8 cellular contexts compared by ENCODE assay signal in genomic region chr6:32973144-32973854, GRCh38. TPM values are rescaled to one million over a fixed set of nuclear protein-coding genes. Genes with fewer than 3 reads are reported as not detected.
DNase-seq lines count a peak whose midpoint lies in the region; ATAC-seq and TF ChIP-seq lines count a peak whose summit lies in the region.

No MANE protein-coding gene starts in this region.

- H3K36me3 ChIP-seq in CD8-positive, alpha-beta T cell (ENCODE audit: insufficient read depth, low read length): peaks cover 41% of the 10 kb centered on the region
- H3K36me3 ChIP-seq in KOPT-K1 (ENCODE audit: insufficient read depth, low read length): peaks cover 66% of the 10 kb centered on the region
- H3K36me3 ChIP-seq in urinary bladder (ENCODE audit: insufficient read depth): peaks cover 18% of the 10 kb centered on the region

- H3K4me3 ChIP-seq in CD8-positive, alpha-beta T cell (ENCODE audit: low read depth, low read length): peak overlapping the region; percentile 71
- H3K4me3 ChIP-seq in urinary bladder (ENCODE audit: low read depth, low read length): peak overlapping the region; percentile 94

- no peak for TF ChIP-seq CTCF in CD8-positive, alpha-beta T cell (IDR thresholded peaks at IDR 0.05)
- TF ChIP-seq CTCF in endothelial cell (IDR thresholded peaks at IDR 0.05; ENCODE audit: unreplicated experiment) (no peak), neural crest cell (conservative IDR thresholded peaks at IDR 0.05) (no peak)

- H3K4me1 Mint-ChIP-seq in CD8-positive, alpha-beta T cell (ENCODE audit: low read depth): peaks cover 50% of the 10 kb centered on the region
- peaks cover 35% of the 10 kb centered on the region for H3K4me1 Mint-ChIP-seq in activated CD4-positive, alpha-beta T cell treated with anti-CD3 and anti-CD28 coated beads, Interleukin-2, amount 10 ng/mL, durations not matched to agents 24 days and 14 days
- H3K4me1 Mint-ChIP-seq in endothelial cell (ENCODE audit: unreplicated experiment) (peaks cover 54% of the 10 kb centered on the region), neural crest cell (peaks cover 50% of the 10 kb centered on the region)

- under 1% methylated on average over 22 of the region's 22 CpGs for WGBS in urinary bladder

- no peaks in the 10 kb centered on the region for H3K27me3 ChIP-seq in CD8-positive, alpha-beta T cell (ENCODE audit: insufficient read depth, low read length)

- peak in 5 of 7 experiments; percentile 18 to 70 (median 65) for DNase-seq in CD8-positive, alpha-beta T cell
- DNase-seq in activated CD4-positive, alpha-beta T cell treated with anti-CD3 and anti-CD28 coated beads, Interleukin-2, amount 10 ng/mL, durations not matched to agents 24 days and 14 days: peak; percentile 86
- DNase-seq in endothelial cell (ENCODE audit: low spot score) (peak; percentile 24), neural crest cell (ENCODE audit: low read depth, low spot score) (no peak), OCI-M2 (lab: John Stamatoyannopoulos, UW; ENCODE audit: unreplicated experiment) (no peak)

- H3K9me3 Mint-ChIP-seq in CD8-positive, alpha-beta T cell: no peaks in the 10 kb centered on the region
- H3K9me3 Mint-ChIP-seq in activated CD4-positive, alpha-beta T cell treated with anti-CD3 and anti-CD28 coated beads, Interleukin-2, amount 10 ng/mL, durations not matched to agents 24 days and 14 days: no peaks in the 10 kb centered on the region
- H3K9me3 Mint-ChIP-seq in endothelial cell (ENCODE audit: unreplicated experiment) (no peaks in the 10 kb centered on the region), neural crest cell (no peaks in the 10 kb centered on the region)

- peak overlapping the region; percentile 99 for H3K27ac Mint-ChIP-seq in CD8-positive, alpha-beta T cell
- H3K27ac Mint-ChIP-seq in activated CD4-positive, alpha-beta T cell treated with anti-CD3 and anti-CD28 coated beads, Interleukin-2, amount 10 ng/mL, durations not matched to agents 24 days and 14 days: peak overlapping the region; percentile 100
- H3K27ac Mint-ChIP-seq in endothelial cell (ENCODE audit: unreplicated experiment): peak overlapping the region; percentile 97
- H3K27ac Mint-ChIP-seq in neural crest cell (ENCODE audit: unreplicated experiment): peak overlapping the region; percentile 97

- peaks cover 78% of the 10 kb centered on the region for H3K36me3 Mint-ChIP-seq in CD8-positive, alpha-beta T cell
- peaks cover 87% of the 10 kb centered on the region for H3K36me3 Mint-ChIP-seq in activated CD4-positive, alpha-beta T cell treated with anti-CD3 and anti-CD28 coated beads, Interleukin-2, amount 10 ng/mL, durations not matched to agents 24 days and 14 days (ENCODE audit: low read depth)
- H3K36me3 Mint-ChIP-seq in endothelial cell (ENCODE audit: low read depth, unreplicated experiment) (peaks cover 67% of the 10 kb centered on the region), neural crest cell (ENCODE audit: low read depth) (peaks cover 63% of the 10 kb centered on the region)

- H3K4me1 ChIP-seq in CD8-positive, alpha-beta T cell (ENCODE audit: insufficient read depth, low read length): peaks cover 35% of the 10 kb centered on the region
- H3K4me1 ChIP-seq in urinary bladder (ENCODE audit: insufficient read depth): no peaks in the 10 kb centered on the region

- no peaks in the 10 kb centered on the region for H3K27me3 Mint-ChIP-seq in CD8-positive, alpha-beta T cell (ENCODE audit: low read depth)
- no peaks in the 10 kb centered on the region for H3K27me3 Mint-ChIP-seq in activated CD4-positive, alpha-beta T cell treated with anti-CD3 and anti-CD28 coated beads, Interleukin-2, amount 10 ng/mL, durations not matched to agents 24 days and 14 days
- H3K27me3 Mint-ChIP-seq in endothelial cell (ENCODE audit: unreplicated experiment) (peaks cover 16% of the 10 kb centered on the region), neural crest cell (ENCODE audit: low read depth) (peaks cover 49% of the 10 kb centered on the region)

- H3K4me3 Mint-ChIP-seq in CD8-positive, alpha-beta T cell: peak overlapping the region; percentile 93
- H3K4me3 Mint-ChIP-seq in activated CD4-positive, alpha-beta T cell treated with anti-CD3 and anti-CD28 coated beads, Interleukin-2, amount 10 ng/mL, durations not matched to agents 24 days and 14 days: peak overlapping the region; percentile 94
- H3K4me3 Mint-ChIP-seq in endothelial cell (ENCODE audit: unreplicated experiment): peak overlapping the region; percentile 100
- H3K4me3 Mint-ChIP-seq in neural crest cell: peak overlapping the region; percentile 98

- H3K27ac ChIP-seq in CD8-positive, alpha-beta T cell (ENCODE audit: low read depth, low read length): peak overlapping the region; percentile 69
- H3K27ac ChIP-seq in KOPT-K1 (ENCODE audit: low read depth, low read length, poor library complexity, severe bottlenecking) (peak overlapping the region; percentile 99), urinary bladder (ENCODE audit: low read depth) (peak overlapping the region; percentile 72)

- no peaks in the 10 kb centered on the region for H3K9me3 ChIP-seq in CD8-positive, alpha-beta T cell (ENCODE audit: low read length)
- H3K9me3 ChIP-seq in KOPT-K1 (ENCODE audit: insufficient read depth, low read length, poor library complexity, severe bottlenecking): no peaks in the 10 kb centered on the region

- CTCF ChIA-PET in CD8-positive, alpha-beta T cell (lab: Charles Lee): interaction anchor here (1.0 to 30.1 kb wide), 13 partner anchors 7 to 135 kb away, joined by 3 to 662 read pairs (median 8); partner anchors contain the start of genes HLA-DMA, PSMB9, TAP1 and TAP2

- POLR2A ChIA-PET in CD8-positive, alpha-beta T cell (lab: Charles Lee): interaction anchor here (1.0 to 11.7 kb wide), 23 partner anchors 10 to 1074 kb away, joined by 3 to 296 read pairs (median 10); partner anchors contain the start of genes B3GALT4, HLA-DMA, HLA-DMB and HLA-DPA1

- intact Hi-C loops in CD8-positive, alpha-beta T cell (cut with DNase I, micrococcal nuclease): loop anchor here (1.0 to 5.0 kb wide), 4 partner anchors 11 to 846 kb away; partner anchors contain the start of genes ATF6B (in 1 of the 2), CUTA (in 1 of the 2) and TAPBP (in 1 of the 2)
- intact Hi-C loops in activated CD4-positive, alpha-beta T cell treated with anti-CD3 and anti-CD28 coated beads, Interleukin-2, amount 10 ng/mL, durations not matched to agents 24 days and 14 days (cut with micrococcal nuclease): loop anchor here (2.0 to 5.0 kb wide), 3 partner anchors 339 to 776 kb away; partner anchors contain the start of genes CUTA and TAPBP

- no peak for ATAC-seq in CD8-positive, alpha-beta T cell
- no peak for ATAC-seq in GM18498 (IDR thresholded peaks at IDR 0.05; ENCODE audit: unreplicated experiment)

RNA-seq across cellular contexts. Expression of gene BRD2, which starts 4.9 kb away (rescaled TPM):
- 100 to 1,000 TPM; 333 to 340 TPM for total RNA-seq in CD8-positive, alpha-beta T cell
- total RNA-seq in activated CD4-positive, alpha-beta T cell treated with anti-CD3 and anti-CD28 coated beads, Interleukin-2, amount 10 ng/mL, durations not matched to agents 24 days and 14 days: 320 TPM in 2 replicates
- 186 TPM for total RNA-seq in endothelial cell (ENCODE audit: unreplicated experiment)
- total RNA-seq in neural crest cell: 312 and 329 TPM in 2 replicates
- 79.0 TPM for total RNA-seq in urinary bladder
- polyA plus RNA-seq in urinary bladder: 138 TPM

RNA-seq across cellular contexts. Expression of gene HLA-DMA, which starts 20.4 kb away (rescaled TPM):
- total RNA-seq in CD8-positive, alpha-beta T cell: 10 to 100 TPM; 25.9 to 32.3 TPM
- total RNA-seq in activated CD4-positive, alpha-beta T cell treated with anti-CD3 and anti-CD28 coated beads, Interleukin-2, amount 10 ng/mL, durations not matched to agents 24 days and 14 days: 8.1 and 8.7 TPM in 2 replicates
- total RNA-seq in endothelial cell (ENCODE audit: unreplicated experiment) (13.0 TPM), neural crest cell (0.89 and 1.7 TPM in 2 replicates), urinary bladder (8.9 TPM)
- polyA plus RNA-seq in urinary bladder: 30.4 TPM

RNA-seq across cellular contexts. Expression of gene HLA-DMB, which starts 32.5 kb away (rescaled TPM):
- 1 to 10 TPM; 8.9 to 9.9 TPM for total RNA-seq in CD8-positive, alpha-beta T cell
- 0.75 and 0.80 TPM in 2 replicates for total RNA-seq in activated CD4-positive, alpha-beta T cell treated with anti-CD3 and anti-CD28 coated beads, Interleukin-2, amount 10 ng/mL, durations not matched to agents 24 days and 14 days
- total RNA-seq in endothelial cell (ENCODE audit: unreplicated experiment) (1.3 TPM), neural crest cell (0.59 and 0.63 TPM in 2 replicates), urinary bladder (8.9 TPM)
- polyA plus RNA-seq in urinary bladder: 16.4 TPM

RNA-seq across cellular contexts. Expression of gene HLA-DOA, which starts 36.1 kb away (rescaled TPM):
- 10 to 100 TPM; 16.2 to 18.5 TPM for total RNA-seq in CD8-positive, alpha-beta T cell
- 0.21 and 0.38 TPM in 2 replicates for total RNA-seq in activated CD4-positive, alpha-beta T cell treated with anti-CD3 and anti-CD28 coated beads, Interleukin-2, amount 10 ng/mL, durations not matched to agents 24 days and 14 days
- total RNA-seq in endothelial cell (ENCODE audit: unreplicated experiment): 7.3 TPM
- 1.7 and 2.8 TPM in 2 replicates for total RNA-seq in neural crest cell
- total RNA-seq in urinary bladder: 2.7 TPM
- polyA plus RNA-seq in urinary bladder: 5.7 TPM

Comparison
In these comparisons a context has a peak if more than half of its experiments do, and no peak if none do; other contexts are left out.
1. DNase-seq: peak in CD8-positive, alpha-beta T cell (5 of 7), activated CD4-positive, alpha-beta T cell treated with anti-CD3 and anti-CD28 coated beads, Interleukin-2, amount 10 ng/mL, durations not matched to agents 24 days and 14 days (single experiment) and endothelial cell (single experiment); none in neural crest cell (single experiment) and OCI-M2 (single experiment).
2. Peak in every context shown above with its lines, with median percentiles within 50 percentile points of each other: H3K27ac ChIP-seq, H3K27ac Mint-ChIP-seq and H3K4me3 Mint-ChIP-seq.